1 cellular context compared by ENCODE assay signal in the genomic region with DNA sequence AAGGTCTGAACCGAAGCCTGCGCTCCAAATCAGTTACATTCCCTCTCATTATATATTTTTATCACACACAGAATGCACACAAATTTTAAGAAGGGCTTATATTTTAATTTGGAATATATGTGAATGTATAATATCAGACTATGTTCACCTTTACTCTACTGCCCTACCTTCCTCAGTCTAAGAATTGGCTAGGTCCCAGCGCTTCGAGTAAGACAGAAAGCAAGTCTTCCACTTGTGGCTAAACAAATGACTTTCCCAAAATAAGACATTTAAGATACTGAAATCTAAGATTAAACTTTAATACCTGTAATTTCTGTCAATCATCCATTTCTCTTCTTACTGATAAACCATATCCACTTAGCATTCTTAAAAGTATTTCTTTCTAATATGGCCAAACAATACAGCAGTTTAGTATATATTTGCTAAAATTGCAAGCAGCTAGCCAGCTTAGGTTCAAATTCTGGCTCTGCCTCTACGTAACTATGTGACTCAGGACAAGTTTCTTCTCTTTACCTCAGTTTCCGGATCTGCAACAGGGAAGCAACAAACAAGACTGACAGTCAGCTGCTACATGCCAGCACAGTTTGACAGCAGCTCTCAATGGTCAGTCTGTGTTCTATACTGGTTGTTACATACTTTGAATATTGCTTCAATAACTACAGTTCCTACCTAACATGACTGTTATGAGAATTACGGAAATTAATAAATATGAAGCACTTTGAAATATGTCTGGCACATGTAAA.
TF ChIP-seq lines count a peak whose summit lies in the region.

No MANE protein-coding gene starts in this region.

TF ChIP-seq in HCT116, 20 proteins besides CTCF, POLR2A, EP300 and RAD21 (continued from another document):
- TF ChIP-seq ZBTB33 (IDR thresholded peaks at IDR 0.05; ENCODE audit: extremely low read depth, insufficient replicate concordance, low read length) (no peak), FOSL1 (IDR thresholded peaks at IDR 0.05; ENCODE audit: low read depth) (no peak), POLR2AphosphoS5 (IDR thresholded peaks at IDR 0.05; ENCODE audit: low read depth, low read length) (no peak), YY1 (IDR thresholded peaks at IDR 0.05; ENCODE audit: extremely low read depth, insufficient replicate concordance, low read depth, low read length) (no peak), ZFX (IDR thresholded peaks at IDR 0.05) (no peak)
